In the genomic region with DNA sequence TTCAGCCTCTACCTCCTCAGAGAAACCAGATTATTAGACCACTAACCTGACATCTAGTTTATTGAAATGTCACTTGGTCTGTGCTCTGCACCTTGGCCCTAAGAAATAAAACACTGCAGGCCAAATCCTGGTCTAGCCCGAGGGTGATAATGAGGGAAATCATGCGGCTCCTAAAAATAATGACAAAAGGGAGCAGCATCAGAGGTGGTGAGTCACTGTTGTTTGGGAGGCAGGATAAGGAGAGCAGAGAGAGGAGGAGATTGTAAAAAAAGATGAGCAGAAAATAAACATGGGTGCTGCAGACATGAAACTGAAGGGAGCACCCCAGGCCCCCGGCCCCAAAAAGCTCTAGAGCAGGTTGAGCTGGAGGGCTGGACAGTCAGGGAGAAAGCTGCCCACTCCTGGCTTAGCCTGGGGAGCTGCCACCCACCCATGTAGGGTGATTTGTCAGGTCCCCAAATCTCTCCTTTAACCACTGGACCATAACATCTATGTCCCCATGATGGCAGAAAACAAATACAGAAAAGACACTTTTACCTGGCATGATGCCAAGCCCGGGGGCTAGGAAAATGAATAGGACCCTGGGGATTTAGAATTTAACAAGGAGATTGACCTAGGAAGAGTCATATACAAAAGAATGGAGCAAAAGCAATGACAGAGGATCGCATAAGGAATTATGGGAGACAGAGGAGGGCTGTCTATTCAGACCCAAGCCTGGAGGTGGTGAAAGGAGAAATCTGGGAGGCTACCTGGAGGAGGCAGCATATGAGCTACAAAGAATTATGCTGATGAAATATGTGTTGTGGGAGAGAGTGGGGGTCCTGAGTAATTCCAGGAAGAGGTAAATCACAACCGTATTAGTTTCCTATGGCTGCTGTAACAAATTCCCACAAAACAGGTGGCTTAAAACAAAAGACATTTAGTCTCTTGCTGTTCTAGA, we compare ENCODE assay signal across 12 cellular contexts.
DNase-seq lines count a peak whose midpoint lies in the region; ATAC-seq and TF ChIP-seq lines count a peak whose summit lies in the region.
"Had no signal": no experiment of that assay in that cellular context is flagged by ENCODE, and none has a peak within 500 bp of the region (broad histone marks: within the 10 kb centered on the region; RNA-seq: fewer than 3 reads in every experiment).

No MANE protein-coding gene starts in this region.

- H3K27me3 ChIP-seq in osteoblast (ENCODE audit: insufficient read depth, low read length) (no peaks in the 10 kb centered on the region), mesendoderm (ENCODE audit: insufficient read depth, low read length, poor library complexity) (no peaks in the 10 kb centered on the region)

- no peaks in the 10 kb centered on the region for H3K79me1 ChIP-seq in mesendoderm (ENCODE audit: low read length)

- H3K36me3 ChIP-seq in osteoblast (ENCODE audit: insufficient read depth, low read length) (no peaks in the 10 kb centered on the region), mesendoderm (ENCODE audit: control insufficient read depth, insufficient read depth, low read length) (no peaks in the 10 kb centered on the region)

- CTCF ChIA-PET in WTC11 (lab: Charles Lee): interaction anchor here (1.0 to 1.3 kb wide), 2 partner anchors 7 to 344 kb away, joined by 3 read pairs; no protein-coding TSS in a partner anchor

- no peak overlapping the region for H3K4me3 Mint-ChIP-seq in WTC11

- H3K4me2 ChIP-seq in osteoblast (ENCODE audit: insufficient read depth, low read length): no peak overlapping the region
- no peak overlapping the region for H3K4me2 ChIP-seq in mesendoderm (ENCODE audit: low read length)

- no peak overlapping the region for H3K27ac Mint-ChIP-seq in WTC11

- no peak overlapping the region for H2BK5ac ChIP-seq in mesendoderm (ENCODE audit: low read length)

- H4K5ac ChIP-seq in mesendoderm (ENCODE audit: low read length): no peak overlapping the region

- H3K27me3 Mint-ChIP-seq in WTC11 (ENCODE audit: low read depth): no peaks in the 10 kb centered on the region

- no peak overlapping the region for H2BK15ac ChIP-seq in mesendoderm (replicated peaks; ENCODE audit: low read depth)

- peaks cover 14% of the 10 kb centered on the region for H3K9me3 Mint-ChIP-seq in WTC11

- H3K23ac ChIP-seq in mesendoderm (ENCODE audit: low read length): no peak overlapping the region

- peak overlapping the region; percentile 18 for H2AFZ ChIP-seq in osteoblast (ENCODE audit: low read length)

- no peak overlapping the region for H3K56ac ChIP-seq in mesendoderm (ENCODE audit: low read length)

- H4K8ac ChIP-seq in mesendoderm (ENCODE audit: low read depth, low read length): no peak overlapping the region

- peaks cover 15% of the 10 kb centered on the region for H3K4me1 Mint-ChIP-seq in WTC11

- H3K4me3 ChIP-seq in osteoblast (ENCODE audit: insufficient read depth, low read length): no peak overlapping the region
- no peak overlapping the region for H3K4me3 ChIP-seq in mesendoderm (ENCODE audit: low read length)
- H3K4me3 ChIP-seq: SK-N-MC had no signal

- POLR2A ChIA-PET in WTC11 (lab: Charles Lee): no interaction called here

- H4K20me1 ChIP-seq in osteoblast (ENCODE audit: insufficient read depth, low read length): no peaks in the 10 kb centered on the region

- no peak overlapping the region for H3K9ac ChIP-seq in mesendoderm (ENCODE audit: low read length)

- no peaks in the 10 kb centered on the region for H3K9me3 ChIP-seq in osteoblast (ENCODE audit: low read depth, low read length)

- no peak overlapping the region for H3K4ac ChIP-seq in mesendoderm (ENCODE audit: low read depth, low read length)

- no peak overlapping the region for H2BK120ac ChIP-seq in mesendoderm (ENCODE audit: low read depth, low read length)

- no CpG with 5 or more reads among the region's 6 CpGs for WGBS in mesendoderm (ENCODE audit: extremely low coverage, insufficient coverage, low lambda C conversion rate)

- no peak for TF ChIP-seq CTCF in WTC11 (IDR thresholded peaks at IDR 0.05)
- no peak for TF ChIP-seq CTCF in osteoblast (IDR thresholded peaks at IDR 0.05; ENCODE audit: extremely low read depth, low read depth, low read length)

- H3K4me1 ChIP-seq in osteoblast (ENCODE audit: insufficient read depth, low read length): peaks cover 25% of the 10 kb centered on the region
- H3K4me1 ChIP-seq in mesendoderm (ENCODE audit: control insufficient read depth, low read depth, low read length): no peaks in the 10 kb centered on the region

- no peak overlapping the region for H3K18ac ChIP-seq in mesendoderm (ENCODE audit: low read length)

- no peak overlapping the region for H2AK5ac ChIP-seq in mesendoderm (ENCODE audit: low read length)

- H3K79me2 ChIP-seq in osteoblast (ENCODE audit: insufficient read depth, low read length) (no peaks in the 10 kb centered on the region), mesendoderm (ENCODE audit: control insufficient read depth, insufficient read depth, low read length) (no peaks in the 10 kb centered on the region)

- peaks cover 4% of the 10 kb centered on the region for H3K36me3 Mint-ChIP-seq in WTC11

- no peak overlapping the region for H3K27ac ChIP-seq in osteoblast (ENCODE audit: low read depth, low read length)
- no peak overlapping the region for H3K27ac ChIP-seq in mesendoderm (ENCODE audit: low read depth, low read length)
- H3K27ac ChIP-seq: SK-N-MC had no signal

- ATAC-seq in WTC11 (peak; percentile 41; the same call in 1 of the 2 replicates), HG03045 (IDR thresholded peaks at IDR 0.05; ENCODE audit: unreplicated experiment) (no peak)

- DNase-seq in NCI-H187 (lab: John Stamatoyannopoulos, UW) (peak; percentile 7 to 25), NCI-H187 treated with DMSO at 0.1 percent for 48 hours (lab: John Stamatoyannopoulos, UW) (no peak), LHCN-M2 (ENCODE audit: low read depth) (peak; percentile 55), WTC11 (ENCODE audit: low spot score) (no peak), osteoblast (ENCODE audit: insufficient read length, low spot score, missing footprints) (no peak), mesendoderm (no peak)
- no peak for DNase-seq in NK-92 treated with Interleukin-12 subunit alpha and Interleukin-12 subunit beta, amount 100 ng/mL, for 24 hours (lab: John Stamatoyannopoulos, UW)
- DNase-seq: kidney, NCI-H1694 treated with DMSO at 0.1 percent for 48 hours, substantia nigra had no signal

TF ChIP-seq in WTC11, 78 proteins besides CTCF, POLR2A, EP300 and RAD21:
- TF ChIP-seq, protein P1, sequence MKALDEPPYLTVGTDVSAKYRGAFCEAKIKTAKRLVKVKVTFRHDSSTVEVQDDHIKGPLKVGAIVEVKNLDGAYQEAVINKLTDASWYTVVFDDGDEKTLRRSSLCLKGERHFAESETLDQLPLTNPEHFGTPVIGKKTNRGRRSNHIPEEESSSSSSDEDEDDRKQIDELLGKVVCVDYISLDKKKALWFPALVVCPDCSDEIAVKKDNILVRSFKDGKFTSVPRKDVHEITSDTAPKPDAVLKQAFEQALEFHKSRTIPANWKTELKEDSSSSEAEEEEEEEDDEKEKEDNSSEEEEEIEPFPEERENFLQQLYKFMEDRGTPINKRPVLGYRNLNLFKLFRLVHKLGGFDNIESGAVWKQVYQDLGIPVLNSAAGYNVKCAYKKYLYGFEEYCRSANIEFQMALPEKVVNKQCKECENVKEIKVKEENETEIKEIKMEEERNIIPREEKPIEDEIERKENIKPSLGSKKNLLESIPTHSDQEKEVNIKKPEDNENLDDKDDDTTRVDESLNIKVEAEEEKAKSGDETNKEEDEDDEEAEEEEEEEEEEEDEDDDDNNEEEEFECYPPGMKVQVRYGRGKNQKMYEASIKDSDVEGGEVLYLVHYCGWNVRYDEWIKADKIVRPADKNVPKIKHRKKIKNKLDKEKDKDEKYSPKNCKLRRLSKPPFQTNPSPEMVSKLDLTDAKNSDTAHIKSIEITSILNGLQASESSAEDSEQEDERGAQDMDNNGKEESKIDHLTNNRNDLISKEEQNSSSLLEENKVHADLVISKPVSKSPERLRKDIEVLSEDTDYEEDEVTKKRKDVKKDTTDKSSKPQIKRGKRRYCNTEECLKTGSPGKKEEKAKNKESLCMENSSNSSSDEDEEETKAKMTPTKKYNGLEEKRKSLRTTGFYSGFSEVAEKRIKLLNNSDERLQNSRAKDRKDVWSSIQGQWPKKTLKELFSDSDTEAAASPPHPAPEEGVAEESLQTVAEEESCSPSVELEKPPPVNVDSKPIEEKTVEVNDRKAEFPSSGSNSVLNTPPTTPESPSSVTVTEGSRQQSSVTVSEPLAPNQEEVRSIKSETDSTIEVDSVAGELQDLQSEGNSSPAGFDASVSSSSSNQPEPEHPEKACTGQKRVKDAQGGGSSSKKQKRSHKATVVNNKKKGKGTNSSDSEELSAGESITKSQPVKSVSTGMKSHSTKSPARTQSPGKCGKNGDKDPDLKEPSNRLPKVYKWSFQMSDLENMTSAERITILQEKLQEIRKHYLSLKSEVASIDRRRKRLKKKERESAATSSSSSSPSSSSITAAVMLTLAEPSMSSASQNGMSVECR (CRISPR knock-in tag; IDR thresholded peaks at IDR 0.05; ENCODE audit: borderline replicate concordance): no peak
- TF ChIP-seq IRF2 (CRISPR knock-in tag; IDR thresholded peaks at IDR 0.05; ENCODE audit: borderline replicate concordance, low read depth) (no peak), KAT7 (CRISPR knock-in tag; IDR thresholded peaks at IDR 0.05; ENCODE audit: borderline replicate concordance) (no peak)

Comparison
In these comparisons a context has a peak if more than half of its experiments do, and no peak if none do; other contexts are left out.
1. DNase-seq: peak in NCI-H187 (2 of 2) and LHCN-M2 (single experiment); none in NCI-H187 treated with DMSO at 0.1 percent for 48 hours (single experiment), WTC11 (single experiment), osteoblast (single experiment), mesendoderm (single experiment) and NK-92 treated with Interleukin-12 subunit alpha and Interleukin-12 subunit beta, amount 100 ng/mL, for 24 hours (single experiment).